In genomic region chr15:96262097-96262496, GRCh38 we compare ENCODE assay signal across 1 cellular context.
TF ChIP-seq lines count a peak whose summit lies in the region.

No MANE protein-coding gene starts in this region.

TF ChIP-seq in IMR-90, 13 proteins besides CTCF, POLR2A, EP300 and RAD21 (continued from another document):
- TF ChIP-seq RFX5 (IDR thresholded peaks at IDR 0.05; ENCODE audit: low read depth, low read length) (no peak), RCOR1 (IDR thresholded peaks at IDR 0.05; ENCODE audit: insufficient replicate concordance, low read length) (no peak), CHD1 (IDR thresholded peaks at IDR 0.05; ENCODE audit: low read depth, low read length) (no peak), FOS (IDR thresholded peaks at IDR 0.05; ENCODE audit: low read depth, low read length) (no peak), MAFK (IDR thresholded peaks at IDR 0.05; ENCODE audit: low read depth, low read length) (no peak), CEBPB (IDR thresholded peaks at IDR 0.05; ENCODE audit: low read depth, low read length) (no peak), NFE2L2 (IDR thresholded peaks at IDR 0.05; ENCODE audit: low read depth, low read length) (no peak), MAZ (IDR thresholded peaks at IDR 0.05; ENCODE audit: borderline replicate concordance, low read depth, low read length) (no peak), ELK1 (IDR thresholded peaks at IDR 0.05; ENCODE audit: borderline replicate concordance, low read depth, low read length) (no peak), SMC3 (IDR thresholded peaks at IDR 0.05; ENCODE audit: low read depth, low read length) (no peak), BHLHE40 (IDR thresholded peaks at IDR 0.05; ENCODE audit: low read depth, low read length) (no peak), MXI1 (IDR thresholded peaks at IDR 0.05; ENCODE audit: borderline replicate concordance, low read depth, low read length) (no peak)
